In the genomic region with DNA sequence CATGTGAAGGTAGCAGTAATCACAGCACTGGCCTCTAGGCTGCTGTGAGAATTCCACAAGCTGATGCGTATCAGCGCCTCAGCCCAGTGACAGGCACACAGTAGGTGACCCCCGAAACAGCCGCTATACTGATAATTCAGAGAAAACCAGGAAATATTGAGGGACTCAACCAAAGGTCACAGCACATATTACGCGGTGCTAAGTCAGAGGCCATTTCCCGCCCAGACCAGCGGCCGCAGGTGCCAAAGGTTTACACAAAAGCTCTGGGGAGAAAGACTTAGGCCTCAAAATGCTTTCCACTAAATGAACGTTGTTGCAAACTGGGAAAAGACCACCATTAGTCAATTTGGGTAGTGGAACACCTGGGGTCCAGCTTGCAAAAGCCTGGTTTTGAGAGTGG, we compare ENCODE assay signal across 13 cellular contexts.
"Had no signal": no experiment of that assay in that cellular context is flagged by ENCODE, and none has a peak within 500 bp of the region (broad histone marks: within the 10 kb centered on the region; RNA-seq: fewer than 3 reads in every experiment).

No MANE protein-coding gene starts in this region.

- H3K36me3 ChIP-seq: lower lobe of right lung, pancreas had no signal

- H3K27me3 Mint-ChIP-seq: central memory CD8-positive, alpha-beta T cell; stimulated activated naive CD8-positive, alpha-beta T cell treated with anti-CD3 and anti-CD28 coated beads, Interleukin-15, Interleukin-2, amounts not matched to agents 100 ng/mL and 50 ng/mL, for 24 hours had no signal

- FAIRE-seq: pancreas had no signal

- H3K27ac Mint-ChIP-seq: activated naive CD4-positive, alpha-beta T cell treated with anti-CD3 and anti-CD28 coated beads, Interleukin-2, amount 10 ng/mL, durations not matched to agents 7 days and 5 days; activated T-helper 2 cell treated with anti-CD3 and anti-CD28 coated beads, Interferon-gamma antibody, Interleukin-2, Interleukin-4, amounts not matched to agents 10 μg/mL and 5 μg/mL and 100 μg/mL, durations not matched to agents 14 hours and 24 hours and 36 hours had no signal

- H3K36me3 Mint-ChIP-seq: activated naive CD4-positive, alpha-beta T cell treated with anti-CD3 and anti-CD28 coated beads, Interleukin-2, amount 10 ng/mL, durations not matched to agents 7 days and 5 days had no signal

- ATAC-seq: body of pancreas, lower lobe of right lung, pancreas had no signal

- H3K4me3 Mint-ChIP-seq: activated naive CD4-positive, alpha-beta T cell treated with anti-CD3 and anti-CD28 coated beads, Interleukin-2, amount 10 ng/mL, durations not matched to agents 7 days and 5 days; nephron progenitor cell; stimulated activated naive CD8-positive, alpha-beta T cell treated with anti-CD3 and anti-CD28 coated beads, Interleukin-15, Interleukin-2, amounts not matched to agents 100 ng/mL and 50 ng/mL, for 24 hours had no signal

- H3K4me1 ChIP-seq: lower lobe of right lung, pancreas had no signal

- H3K27ac ChIP-seq: body of pancreas, lower lobe of right lung, pancreas had no signal

- H3K27me3 ChIP-seq: body of pancreas, pancreas had no signal

- DNase-seq: activated CD4-positive, alpha-beta T cell treated with anti-CD3 and anti-CD28 coated beads for 1 hour; body of pancreas; cortex of kidney; effector CD8-positive, alpha-beta T cell; hippocampal formation; lower lobe of right lung; nephron progenitor cell; pancreas; stimulated activated CD4-positive, alpha-beta T cell treated with anti-CD3 and anti-CD28 coated beads, Interleukin-4, amount 100 ng/mL, for 1 hour had no signal

- H3K9me3 Mint-ChIP-seq: activated naive CD4-positive, alpha-beta T cell treated with anti-CD3 and anti-CD28 coated beads, Interleukin-2, amount 10 ng/mL, durations not matched to agents 7 days and 5 days; activated T-helper 2 cell treated with anti-CD3 and anti-CD28 coated beads, Interferon-gamma antibody, Interleukin-2, Interleukin-4, amounts not matched to agents 10 μg/mL and 5 μg/mL and 100 μg/mL, durations not matched to agents 14 hours and 24 hours and 36 hours; central memory CD8-positive, alpha-beta T cell; nephron progenitor cell; stimulated activated naive CD8-positive, alpha-beta T cell treated with anti-CD3 and anti-CD28 coated beads, Interleukin-15, Interleukin-2, amounts not matched to agents 100 ng/mL and 50 ng/mL, for 24 hours had no signal

- H3K9me3 ChIP-seq: body of pancreas, lower lobe of right lung, pancreas had no signal

- H3K4me3 ChIP-seq: body of pancreas, lower lobe of right lung, pancreas had no signal
